In the genomic region with DNA sequence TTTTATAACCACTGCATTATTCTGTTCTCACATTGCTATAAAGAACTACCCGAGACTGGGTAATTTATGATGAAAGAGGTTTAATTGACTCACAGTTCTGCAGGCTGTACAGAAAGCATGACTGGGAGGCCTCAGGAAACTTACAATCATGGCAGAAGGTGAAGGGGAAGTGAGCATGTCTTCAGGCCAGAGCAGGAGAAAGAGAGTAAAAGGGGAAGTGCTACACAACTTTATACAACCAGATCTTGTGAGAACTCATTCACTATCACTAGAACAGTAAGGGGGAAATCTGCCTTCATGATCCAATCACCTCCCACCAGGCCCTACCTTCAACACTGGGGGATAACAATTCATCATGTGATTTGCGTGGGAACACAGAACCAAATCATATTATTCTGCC, we compare ENCODE assay signal across 6 cellular contexts.
DNase-seq lines count a peak whose midpoint lies in the region; ATAC-seq, FAIRE-seq and TF ChIP-seq lines count a peak whose summit lies in the region.
"Not testable (repeated sequence)": the region's sequence is repeated elsewhere in the genome, so short reads cannot be mapped to it uniquely, and the experiment has no call there.

No MANE protein-coding gene starts in this region.

- not testable (repeated sequence) for H3K9ac ChIP-seq in HUES48 (ENCODE audit: low read depth, low read length); astrocyte (ENCODE audit: low read length)
- H3K9ac ChIP-seq in SK-N-SH = peak overlapping the region; percentile 44; the same call in 1 of the 2 replicates

- H3K9me3 Mint-ChIP-seq in astrocyte (ENCODE audit: unreplicated experiment) (peaks cover 17% of the 10 kb centered on the region), chondrocyte (ENCODE audit: low read depth) (peaks cover 22% of the 10 kb centered on the region)

- not testable (repeated sequence) for TF ChIP-seq EP300 in SK-N-SH (IDR thresholded peaks at IDR 0.05; ENCODE audit: borderline replicate concordance in 1 of 2, low read depth in 1 of 2, low read length in 1 of 2)

- POLR2A ChIA-PET in SK-N-SH (lab: Yijun Ruan, JAX) = not testable (repeated sequence)

- not testable (repeated sequence) for H2AFZ ChIP-seq in SK-N-SH (ENCODE audit: low read depth); astrocyte (ENCODE audit: low read depth, low read length)

- H3F3A ChIP-seq in SK-N-SH (replicated peaks; ENCODE audit: insufficient read depth) = peaks cover 16% of the 10 kb centered on the region

- peak; percentile 33 for ATAC-seq in GM19468 (IDR thresholded peaks at IDR 0.05; ENCODE audit: extremely low read depth, unreplicated experiment)

- not testable (repeated sequence) for H3K27me3 Mint-ChIP-seq in astrocyte (ENCODE audit: low read depth, unreplicated experiment); chondrocyte (ENCODE audit: low read depth)

- H3K4me2 ChIP-seq in SK-N-SH; astrocyte (ENCODE audit: low read length): not testable (repeated sequence)

- H3K9me2 ChIP-seq in SK-N-SH = not testable (repeated sequence)

- not testable (repeated sequence) for H3K4me3 Mint-ChIP-seq in astrocyte (ENCODE audit: unreplicated experiment); chondrocyte (ENCODE audit: unreplicated experiment)

- not testable (repeated sequence) for TF ChIP-seq RAD21 in SK-N-SH (IDR thresholded peaks at IDR 0.05; ENCODE audit: low read length)

- H3K4me3 ChIP-seq in HUES48 (ENCODE audit: low read depth, low read length) = peak overlapping the region; percentile 8; the same call in 1 of the 2 replicates
- not testable (repeated sequence) for H3K4me3 ChIP-seq in SK-N-SH (ENCODE audit: low read depth in 2 of 2, low read length in 1 of 2); astrocyte (ENCODE audit: insufficient read depth, low read depth, low read length)

- H4K20me1 ChIP-seq in SK-N-SH (ENCODE audit: insufficient read depth); astrocyte (ENCODE audit: insufficient read depth, low read length): not testable (repeated sequence)

- 83% methylated on average over 2 of the region's 2 CpGs for WGBS in SK-N-SH (ENCODE audit: low lambda C conversion rate)

- H3K36me3 ChIP-seq in HUES48 (ENCODE audit: control insufficient read depth, insufficient read depth, low read length); SK-N-SH (replicated peaks in 1 of 2; ENCODE audit: control insufficient read depth in 1 of 2, insufficient read depth in 2 of 2, low read length in 1 of 2); astrocyte (ENCODE audit: insufficient read depth, low read length): not testable (repeated sequence)

- not testable (repeated sequence) for H3K27ac Mint-ChIP-seq in astrocyte (ENCODE audit: unreplicated experiment)
- peak overlapping the region; percentile 24 for H3K27ac Mint-ChIP-seq in chondrocyte (ENCODE audit: unreplicated experiment)

- H3K27ac ChIP-seq in HUES48 (ENCODE audit: low read depth, low read length) = not testable (repeated sequence)
- H3K27ac ChIP-seq in SK-N-SH (ENCODE audit: low read depth in 2 of 2, low read length in 1 of 2) (peak overlapping the region in 1 of 2 experiments; percentile 97; a peak in 2 of 4 replicates), astrocyte (ENCODE audit: low read depth, low read length) (peak overlapping the region; percentile 62)

- not testable (repeated sequence) for H3K27me3 ChIP-seq in HUES48 (ENCODE audit: control insufficient read depth, insufficient read depth, low read length); SK-N-SH (ENCODE audit: insufficient read depth); astrocyte (ENCODE audit: insufficient read depth, low read length)

- not testable (repeated sequence) for FAIRE-seq in astrocyte (lab: Jason Lieb, UNC)

- peak; percentile 6 for DNase-seq in MV-4-11 (lab: John Stamatoyannopoulos, UW)
- not testable (repeated sequence) for DNase-seq in SK-N-SH; astrocyte (ENCODE audit: low read depth); chondrocyte (ENCODE audit: low spot score)

- not testable (repeated sequence) for H3K4me1 ChIP-seq in HUES48 (ENCODE audit: control insufficient read depth, insufficient read depth, low read length); SK-N-SH (ENCODE audit: control insufficient read depth in 1 of 2, insufficient read depth in 2 of 2, low read depth in 1 of 2, low read length in 1 of 2); astrocyte (ENCODE audit: insufficient read depth, low read length)

- not testable (repeated sequence) for TF ChIP-seq CTCF in SK-N-SH (IDR thresholded peaks at IDR 0.05); astrocyte (IDR thresholded peaks at IDR 0.05; ENCODE audit: insufficient read depth, low read depth, low read length); chondrocyte (IDR thresholded peaks at IDR 0.05)

- H3K9me3 ChIP-seq in HUES48 (ENCODE audit: control insufficient read depth, insufficient read depth, low read length) = peaks cover 23% of the 10 kb centered on the region
- H3K9me3 ChIP-seq in SK-N-SH; astrocyte (ENCODE audit: insufficient read depth, low read depth, low read length): not testable (repeated sequence)

- not testable (repeated sequence) for H3K79me2 ChIP-seq in SK-N-SH (ENCODE audit: insufficient read depth); astrocyte (ENCODE audit: insufficient read depth, low read length)

- not testable (repeated sequence) for H3K36me3 Mint-ChIP-seq in astrocyte (ENCODE audit: low read depth, unreplicated experiment); chondrocyte (ENCODE audit: low read depth)

- CTCF ChIA-PET in SK-N-SH (lab: Yijun Ruan, JAX) = interaction anchor here (0.7 kb wide), 1 partner anchor 42 kb away, joined by 3 read pairs; no protein-coding TSS in a partner anchor

- H3K4me1 Mint-ChIP-seq in astrocyte (ENCODE audit: low read depth, unreplicated experiment); chondrocyte (ENCODE audit: low read depth): not testable (repeated sequence)
